8 cellular contexts compared by ENCODE assay signal in genomic region chr1:220045356-220046051, GRCh38. TPM values are rescaled to one million over a fixed set of nuclear protein-coding genes. Genes with fewer than 3 reads are reported as not detected.
DNase-seq lines count a peak whose midpoint lies in the region; ATAC-seq and TF ChIP-seq lines count a peak whose summit lies in the region.

No MANE protein-coding gene starts in this region.

- H3K27me3 Mint-ChIP-seq in endodermal cell (ENCODE audit: insufficient read depth) (no peaks in the 10 kb centered on the region), nephron progenitor cell (ENCODE audit: low read depth, poor library complexity) (peaks cover 7% of the 10 kb centered on the region)

- no peaks in the 10 kb centered on the region for H3K27me3 ChIP-seq in SJSA1 (replicated peaks)
- no peaks in the 10 kb centered on the region for H3K27me3 ChIP-seq in endodermal cell (ENCODE audit: control insufficient read depth, insufficient read depth, low read length, poor library complexity, severe bottlenecking)

- in situ Hi-C loops in Caki2 (cut with HindIII; ENCODE audit: low pct_unique_long_range_greater_than_20kb, low sequenced_read_pairs) = no loop called here

- peak; percentile 40 for DNase-seq in Caki2 (ENCODE audit: low read depth)
- DNase-seq in SJSA1 (ENCODE audit: low read depth in 1 of 2, low spot score in 2 of 2) = no peak
- no peak for DNase-seq in endodermal cell
- no peak for DNase-seq in nephron progenitor cell
- no peak for DNase-seq in HPDE6-E6E7 (ENCODE audit: extremely low spot score)
- DNase-seq in ecto neural progenitor cell (ENCODE audit: low spot score) = no peak

- no peak overlapping the region for H3K27ac ChIP-seq in SJSA1
- H3K27ac ChIP-seq in endodermal cell (ENCODE audit: low read depth, low read length) = peak overlapping the region; percentile 82

- H3K4me1 Mint-ChIP-seq in endodermal cell (peaks cover 7% of the 10 kb centered on the region), nephron progenitor cell (peaks cover 27% of the 10 kb centered on the region)

- no peaks in the 10 kb centered on the region for H3K9me3 Mint-ChIP-seq in endodermal cell
- no peaks in the 10 kb centered on the region for H3K9me3 Mint-ChIP-seq in nephron progenitor cell

- H3K36me3 Mint-ChIP-seq in endodermal cell (ENCODE audit: low read depth) = peaks cover 4% of the 10 kb centered on the region
- H3K36me3 Mint-ChIP-seq in nephron progenitor cell (ENCODE audit: low read depth) = no peaks in the 10 kb centered on the region

- H3K9ac ChIP-seq in endodermal cell (ENCODE audit: extremely low read depth, low read length, poor library complexity, severe bottlenecking) = peak overlapping the region; percentile 83

- peaks cover 7% of the 10 kb centered on the region; the same call in 1 of the 2 replicates for H3K4me1 ChIP-seq in SJSA1 (replicated peaks)
- no peaks in the 10 kb centered on the region for H3K4me1 ChIP-seq in endodermal cell (ENCODE audit: control insufficient read depth, insufficient read depth, low read length)

- 29 to 40% methylated on average over 12 to 17 of the region's 17 CpGs for WGBS in endodermal cell (ENCODE audit: insufficient coverage in 1 of 2, insufficient read length in 1 of 2), 2 experiments

- H3K36me3 ChIP-seq in SJSA1 = no peaks in the 10 kb centered on the region
- no peaks in the 10 kb centered on the region for H3K36me3 ChIP-seq in endodermal cell (ENCODE audit: control insufficient read depth, insufficient read depth, low read length)

- TF ChIP-seq CTCF in endodermal cell (conservative IDR thresholded peaks at IDR 0.05) = no peak
- no peak for TF ChIP-seq CTCF in nephron progenitor cell (IDR thresholded peaks at IDR 0.05)

- H3K4me3 Mint-ChIP-seq in endodermal cell (peak overlapping the region; percentile 96), nephron progenitor cell (peak overlapping the region; percentile 96)

- peak; percentile 19 for ATAC-seq in GM21786 (IDR thresholded peaks at IDR 0.05; ENCODE audit: unreplicated experiment)
- ATAC-seq in HG02759 (IDR thresholded peaks at IDR 0.05; ENCODE audit: unreplicated experiment) = no peak

- H3K27ac Mint-ChIP-seq in endodermal cell = peak overlapping the region; percentile 93
- H3K27ac Mint-ChIP-seq in nephron progenitor cell = peak overlapping the region; percentile 73

- H3K9me3 ChIP-seq in SJSA1 (replicated peaks) (no peaks in the 10 kb centered on the region), endodermal cell (ENCODE audit: control insufficient read depth, low read length) (no peaks in the 10 kb centered on the region)

- H3K4me3 ChIP-seq in SJSA1 (peak overlapping the region; percentile 65), endodermal cell (ENCODE audit: low read length) (peak overlapping the region; percentile 87)

RNA-seq across cellular contexts. Expression of gene EPRS1, which starts 0.8 kb away (rescaled TPM):
- total RNA-seq in Caki2 (2014; rRNA removed; shearing (Covaris generic); ENCODE audit: low replicate concordance) = 44.0 and 60.9 TPM in 2 replicates
- 46.5 and 54.5 TPM in 2 replicates for total RNA-seq in SJSA1 (2014; rRNA removed; shearing (Covaris generic))
- 10 to 100 TPM; 85.9 to 93.3 TPM for total RNA-seq in endodermal cell
- 99.7 TPM for polyA plus RNA-seq in endodermal cell (2013, experiment 1 of 2)
- polyA plus RNA-seq in endodermal cell (2013, experiment 2 of 2) = 76.7 TPM

RNA-seq across cellular contexts. Expression of gene BPNT1, which starts 44.1 kb away (rescaled TPM):
- 25.9 and 29.7 TPM in 2 replicates for total RNA-seq in Caki2 (2014; rRNA removed; shearing (Covaris generic); ENCODE audit: low replicate concordance)
- total RNA-seq in SJSA1 (2014; rRNA removed; shearing (Covaris generic)) = 36.9 and 37.2 TPM in 2 replicates
- 10 to 100 TPM; 13.1 to 15.6 TPM for total RNA-seq in endodermal cell
- polyA plus RNA-seq in endodermal cell (2013, experiment 1 of 2) = 17.5 TPM
- 17.6 TPM for polyA plus RNA-seq in endodermal cell (2013, experiment 2 of 2)

RNA-seq across cellular contexts. Expression of gene IARS2, which starts 48.4 kb away (rescaled TPM):
- total RNA-seq in Caki2 (2014; rRNA removed; shearing (Covaris generic); ENCODE audit: low replicate concordance) = 103 and 157 TPM in 2 replicates
- total RNA-seq in SJSA1 (2014; rRNA removed; shearing (Covaris generic)) = 82.9 and 103 TPM in 2 replicates
- total RNA-seq in endodermal cell = 10 to 100 TPM; 78.2 to 89.4 TPM
- polyA plus RNA-seq in endodermal cell (2013, experiment 1 of 2) = 65.3 TPM
- 62.8 TPM for polyA plus RNA-seq in endodermal cell (2013, experiment 2 of 2)
